ENCODE assay signal across 8 cellular contexts in the genomic region with DNA sequence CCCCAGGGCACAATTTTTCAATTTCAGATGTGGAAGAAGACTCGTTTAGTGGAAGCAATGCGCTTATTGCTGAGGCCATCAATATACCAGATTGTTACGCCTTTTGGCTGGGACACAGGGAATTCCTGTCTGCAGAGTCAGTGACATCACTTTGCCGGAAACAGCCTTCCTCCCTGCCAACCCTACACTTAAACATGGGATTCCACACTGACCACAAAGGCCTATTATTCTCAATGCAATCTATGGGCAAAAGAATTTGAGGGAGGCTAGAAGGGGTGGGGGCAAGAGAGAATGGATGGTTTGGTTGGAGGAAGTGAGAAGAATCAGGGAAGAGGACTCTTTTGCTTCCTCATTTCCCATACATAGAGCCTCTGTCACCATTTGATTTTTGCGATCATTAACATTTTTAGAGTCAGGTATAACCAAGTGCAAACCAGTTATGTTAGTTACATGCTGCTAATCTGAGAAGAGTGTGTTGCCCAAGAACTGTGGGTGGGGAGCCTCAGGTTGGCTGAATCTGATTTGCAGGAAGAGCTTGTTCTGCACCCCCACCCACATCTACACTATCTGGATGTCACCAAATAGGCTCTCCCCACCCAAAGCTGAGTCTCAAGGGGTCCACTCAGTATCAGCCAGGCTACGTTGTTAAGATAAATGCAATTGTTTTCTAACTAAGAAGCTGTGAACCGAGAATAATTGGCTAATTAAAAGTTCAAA. TPM values are rescaled to one million over a fixed set of nuclear protein-coding genes. Genes with fewer than 3 reads are reported as not detected.
DNase-seq lines count a peak whose midpoint lies in the region; ATAC-seq and FAIRE-seq lines count a peak whose summit lies in the region.

No MANE protein-coding gene starts in this region.

- H3K4me3 ChIP-seq in adipocyte (ENCODE audit: low read length): no peak overlapping the region

- no peak overlapping the region for H3K9ac ChIP-seq in adipocyte (ENCODE audit: low read length)

- FAIRE-seq in GM19239 (lab: Jason Lieb, UNC): peak; percentile 55

- peaks cover 3% of the 10 kb centered on the region for H3K4me1 ChIP-seq in adipocyte (ENCODE audit: control insufficient read depth, insufficient read depth, low read length)

- H3K27me3 ChIP-seq in adipocyte (replicated peaks; ENCODE audit: control insufficient read depth, insufficient read depth, low read length): peaks cover 3% of the 10 kb centered on the region

- no peaks in the 10 kb centered on the region for H3K9me3 ChIP-seq in adipocyte (ENCODE audit: control insufficient read depth, low read length)

- DNase-seq in GM19239 (ENCODE audit: insufficient read length, low spot score) (no peak), adipocyte (ENCODE audit: low read depth) (peak; percentile 80), left cardiac atrium (peak; percentile 51), sciatic nerve (ENCODE audit: low spot score) (no peak), NCI-H2081 treated with DMSO at 0.1 percent for 48 hours (lab: John Stamatoyannopoulos, UW) (no peak), NCI-H526 treated with DMSO at 0.1 percent for 48 hours (lab: John Stamatoyannopoulos, UW) (no peak), T-helper 1 cell (no peak)

- no peaks in the 10 kb centered on the region for H3K36me3 ChIP-seq in adipocyte (ENCODE audit: control insufficient read depth, insufficient read depth, low read length, severe bottlenecking)

- intact Hi-C loops in left cardiac atrium (cut with DNase I) (no loop called here), sciatic nerve (cut with DNase I) (no loop called here)

- peak; percentile 38 to 76 for ATAC-seq in left cardiac atrium
- peak; percentile 58 for ATAC-seq in sciatic nerve
- no peak for ATAC-seq in GM18909 (IDR thresholded peaks at IDR 0.05; ENCODE audit: poor library complexity, unreplicated experiment)

RNA-seq across cellular contexts. Expression of a gene that starts 58.2 kb away (rescaled TPM):
- total RNA-seq in left cardiac atrium (10 to 100 TPM; 11.8 to 18.5 TPM), sciatic nerve (28.7 TPM)

Comparison
In these comparisons a context has a peak if more than half of its experiments do, and no peak if none do; other contexts are left out.
1. DNase-seq: peak in adipocyte (single experiment) and left cardiac atrium (single experiment); none in GM19239 (single experiment), sciatic nerve (single experiment), NCI-H2081 treated with DMSO at 0.1 percent for 48 hours (single experiment), NCI-H526 treated with DMSO at 0.1 percent for 48 hours (single experiment) and T-helper 1 cell (0 of 5).